Comparison of ENCODE assay signal across 25 cellular contexts in genomic region chr2:36406296-36406695, GRCh38. TPM values are rescaled to one million over a fixed set of nuclear protein-coding genes. Genes with fewer than 3 reads are reported as not detected.
DNase-seq lines count a peak whose midpoint lies in the region; ATAC-seq and TF ChIP-seq lines count a peak whose summit lies in the region.
"Had no signal": no experiment of that assay in that cellular context is flagged by ENCODE, and none has a peak within 500 bp of the region (broad histone marks: within the 10 kb centered on the region; RNA-seq: fewer than 3 reads in every experiment).

No MANE protein-coding gene starts in this region.

- peaks cover 21 to 90% (median 50%) of the 10 kb centered on the region in 9 donors for H3K4me1 ChIP-seq in heart right ventricle
- H3K4me1 ChIP-seq in RWPE2 (ENCODE audit: insufficient read depth, poor library complexity, severe bottlenecking) = peaks cover 41% of the 10 kb centered on the region
- peaks cover 0 to 100% (median 67%) of the 10 kb centered on the region in 4 donors for H3K4me1 ChIP-seq in tibial artery

- ATAC-seq in heart right ventricle = no peak
- no peak for ATAC-seq in left ventricle myocardium superior
- ATAC-seq in RWPE2 (ENCODE audit: low read depth) = no peak
- ATAC-seq in HG02798 (IDR thresholded peaks at IDR 0.05; ENCODE audit: poor library complexity, unreplicated experiment) = no peak
- ATAC-seq: pancreas, T-cell had no signal

- H3K4me3 ChIP-seq in heart right ventricle = no peak overlapping the region
- H3K4me3 ChIP-seq in RWPE2 (ENCODE audit: severe bottlenecking) = no peak overlapping the region
- H3K4me3 ChIP-seq in tibial artery = no peak overlapping the region
- H3K4me3 ChIP-seq: lung, MG63, pancreas, SJCRH30, skin epidermis had no signal

- TF ChIP-seq CTCF in heart right ventricle (IDR thresholded peaks at IDR 0.05) = no peak
- TF ChIP-seq CTCF in RWPE2 (IDR thresholded peaks at IDR 0.05; ENCODE audit: poor library complexity, severe bottlenecking) = no peak
- TF ChIP-seq CTCF in tibial artery (IDR thresholded peaks at IDR 0.05) = no peak

- no peaks in the 10 kb centered on the region for H3K36me3 ChIP-seq in heart right ventricle
- peaks cover 33% of the 10 kb centered on the region for H3K36me3 ChIP-seq in RWPE2 (ENCODE audit: low read depth)
- H3K36me3 ChIP-seq in tibial artery = no peaks in the 10 kb centered on the region
- H3K36me3 ChIP-seq: pancreas had no signal

- DNase-seq in heart right ventricle (no peak), left ventricle myocardium superior (no peak), RWPE2 (ENCODE audit: low spot score) (no peak), glomerular visceral epithelial cell (ENCODE audit: extremely low spot score) (peak; percentile 44), tibial artery (no peak), nucleus accumbens (lab: John Stamatoyannopoulos, UW) (no peak), NCI-H2196 (lab: John Stamatoyannopoulos, UW; ENCODE audit: unreplicated experiment) (no peak)
- DNase-seq: activated B cell treated with CpG ODN at 0.5 μM for 24 hours; activated CD4-positive, alpha-beta T cell treated with anti-CD3 and anti-CD28 coated beads, Interleukin-2, amount 10 ng/mL, durations not matched to agents 7 days and 5 days; activated gamma-delta T cell; activated T-cell treated with anti-CD3 and anti-CD28 coated beads, Interleukin-2, amount 50 U/mL, for 24 hours; CD4-positive, alpha-beta T cell; central memory CD4-positive, alpha-beta T cell; foreskin fibroblast; KG1; MG63; NCI-H2029; NCI-H526 treated with DMSO at 0.1 percent for 48 hours; pancreas; SJCRH30; stimulated activated naive CD4-positive, alpha-beta T cell treated with Interleukin-2 at 50 U/mL for 16 hours; T-cell had no signal

- no peaks in the 10 kb centered on the region for H3K9me3 ChIP-seq in heart right ventricle
- H3K9me3 ChIP-seq in RWPE2 (ENCODE audit: severe bottlenecking) = no peaks in the 10 kb centered on the region
- no peaks in the 10 kb centered on the region for H3K9me3 ChIP-seq in tibial artery
- H3K9me3 ChIP-seq: MG63, pancreas, SJCRH30 had no signal

- no peaks in the 10 kb centered on the region for H3K27me3 ChIP-seq in heart right ventricle
- H3K27me3 ChIP-seq in RWPE2 (ENCODE audit: insufficient read depth, poor library complexity, severe bottlenecking) = no peaks in the 10 kb centered on the region
- H3K27me3 ChIP-seq in tibial artery = no peaks in the 10 kb centered on the region
- H3K27me3 ChIP-seq: MG63, pancreas, SJCRH30 had no signal

- WGBS in heart right ventricle, 2 donors = 57 to 63% methylated on average over 3 of the region's 3 CpGs

- intact Hi-C loops in heart right ventricle (cut with DNase I) (loop anchor here in 1 of 10 donors (5.0 kb wide), 1 partner anchor 39 kb away; no protein-coding TSS in a partner anchor), left ventricle myocardium superior (cut with micrococcal nuclease) (no loop called here), tibial artery (cut with DNase I; ENCODE audit: low total_unique reads) (no loop called here)

- peak overlapping the region in 6 of 10 donors; percentile 18 to 80 (median 54) for H3K27ac ChIP-seq in heart right ventricle
- peak overlapping the region; percentile 88 for H3K27ac ChIP-seq in RWPE2 (ENCODE audit: poor library complexity, severe bottlenecking)
- peak overlapping the region; percentile 68 to 74 for H3K27ac ChIP-seq in tibial artery
- H3K27ac ChIP-seq: SJCRH30 had no signal

RNA-seq across cellular contexts. Expression of gene CRIM1, which starts 50.7 kb away (rescaled TPM):
- total RNA-seq in heart right ventricle = 10 to 100 TPM; 35.1 to 83.6 (median 66.5) TPM
- polyA plus RNA-seq in heart right ventricle = 10 to 100 TPM; 14.1 to 21.4 TPM
- total RNA-seq in left ventricle myocardium superior = 26.0 TPM
